Comparison of ENCODE assay signal across 2 cellular contexts in genomic region chr1:11727119-11727518, GRCh38.
TF ChIP-seq lines count a peak whose summit lies in the region.

No MANE protein-coding gene starts in this region.

TF ChIP-seq in HepG2, 621 proteins besides CTCF, POLR2A, EP300 and RAD21:
- TF ChIP-seq NR2F6 (IDR thresholded peaks at IDR 0.05): peak; percentile 50
- no peak for TF ChIP-seq NR2F6 (CRISPR knock-in tag; IDR thresholded peaks at IDR 0.05)
- TF ChIP-seq ZNF20 (CRISPR knock-in tag; IDR thresholded peaks at IDR 0.05): no peak
- no peak for TF ChIP-seq MNT (IDR thresholded peaks at IDR 0.05)
- TF ChIP-seq ZBTB40 (IDR thresholded peaks at IDR 0.05): peak; percentile 89
- peak; percentile 99 for TF ChIP-seq ZBTB40 (CRISPR knock-in tag; IDR thresholded peaks at IDR 0.05)
- no peak for TF ChIP-seq ZMYM4 (CRISPR knock-in tag; IDR thresholded peaks at IDR 0.05)
- TF ChIP-seq HNF4A (CRISPR knock-in tag; IDR thresholded peaks at IDR 0.05): 0 out of 2 replicates have a peak, but pooled peaks have one; percentile 17
- TF ChIP-seq GRHL1 (CRISPR knock-in tag; conservative IDR thresholded peaks at IDR 0.05): no peak
TF ChIP-seq in HepG2: peak in this region for 3.

TF ChIP-seq in K562, 482 proteins besides CTCF, POLR2A, EP300 and RAD21:
- TF ChIP-seq KDM1A (IDR thresholded peaks at IDR 0.05) (peak in 1 of 2 experiments; percentile 28; a peak in 2 of 4 replicates), NR2C1 (IDR thresholded peaks at IDR 0.05) (peak; percentile 87), NR2C1 (tag; IDR thresholded peaks at IDR 0.05) (peak; percentile 83), ZBTB40 (IDR thresholded peaks at IDR 0.05) (peak; percentile 98), ZBTB40 (CRISPR knock-in tag; IDR thresholded peaks at IDR 0.05) (peak; percentile 99), ID3 (CRISPR knock-in tag; IDR thresholded peaks at IDR 0.05) (no peak), ID3 (tag; IDR thresholded peaks at IDR 0.05) (0 out of 2 replicates have a peak, but pooled peaks have one; percentile 20), MTA1 (IDR thresholded peaks at IDR 0.05; ENCODE audit: borderline replicate concordance) (no peak), ZKSCAN1 (IDR thresholded peaks at IDR 0.05; ENCODE audit: low read depth, low read length) (peak; percentile 29; the same call in 1 of the 2 replicates), HES1 (IDR thresholded peaks at IDR 0.05; ENCODE audit: low read depth) (no peak), SNIP1 (IDR thresholded peaks at IDR 0.05; ENCODE audit: low read depth) (no peak), NR2C2 (CRISPR knock-in tag; IDR thresholded peaks at IDR 0.05) (no peak), NR2C2 (tag; IDR thresholded peaks at IDR 0.05) (peak; percentile 56; the same call in 1 of the 2 replicates)
